In the genomic region with DNA sequence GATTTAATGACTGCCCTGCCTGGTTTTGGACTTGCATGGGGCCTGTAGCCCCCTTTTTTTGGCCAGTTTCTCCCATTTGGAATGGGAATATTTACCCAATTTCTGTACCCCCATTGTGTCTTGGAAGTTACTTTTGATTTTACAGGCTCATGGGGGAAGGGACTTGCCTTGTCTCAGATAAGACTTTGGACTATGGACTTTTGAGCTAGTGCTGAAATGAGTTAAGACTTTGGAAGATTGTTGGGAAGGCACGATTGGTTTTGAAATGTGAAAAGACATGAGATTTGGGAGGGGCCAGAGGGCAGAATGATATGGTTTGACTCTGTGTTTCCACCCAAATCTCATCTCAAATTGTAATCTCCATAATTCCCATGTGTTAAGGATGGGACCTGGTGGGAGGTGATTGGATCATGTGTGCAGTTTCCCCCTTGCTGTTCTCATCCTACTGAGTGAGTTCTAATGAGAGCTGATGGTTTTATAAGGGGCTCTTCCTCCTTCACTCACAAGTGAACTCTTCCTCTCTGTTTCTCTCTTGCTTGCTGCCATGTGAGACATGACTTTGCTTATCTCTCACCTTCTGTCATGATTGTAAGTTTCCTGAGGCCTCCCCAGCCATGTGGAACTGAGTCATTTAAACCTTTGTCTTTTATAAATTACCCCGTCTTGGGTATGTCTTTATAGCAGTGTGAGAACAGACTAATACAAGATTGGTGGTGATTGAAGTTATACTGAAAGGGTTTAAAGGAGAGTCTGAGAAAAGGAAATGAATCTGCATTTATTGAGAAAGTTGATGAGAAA, we compare ENCODE assay signal across 8 cellular contexts. TPM values are rescaled to one million over a fixed set of nuclear protein-coding genes. Genes with fewer than 3 reads are reported as not detected.
"Had no signal": no experiment of that assay in that cellular context is flagged by ENCODE, and none has a peak within 500 bp of the region (broad histone marks: within the 10 kb centered on the region; RNA-seq: fewer than 3 reads in every experiment).

No MANE protein-coding gene starts in this region.

RNA-seq across cellular contexts. Expression of a gene that starts 8.7 kb away (rescaled TPM):
- total RNA-seq: LHCN-M2, MCF 10A, NCI-H460, OCI-LY7, Right ventricle myocardium inferior, RPMI7951, SJCRH30, SK-MEL-5 had no signal

RNA-seq across cellular contexts. Expression of a gene that starts 22.6 kb away (rescaled TPM):
- total RNA-seq: LHCN-M2, MCF 10A, NCI-H460, OCI-LY7, Right ventricle myocardium inferior, RPMI7951, SJCRH30, SK-MEL-5 had no signal

RNA-seq across cellular contexts. Expression of a gene that starts 26.7 kb away (rescaled TPM):
- total RNA-seq: LHCN-M2, MCF 10A, NCI-H460, OCI-LY7, Right ventricle myocardium inferior, RPMI7951, SJCRH30 had no signal

RNA-seq across cellular contexts. Expression of a gene that starts 32.9 kb away (rescaled TPM):
- total RNA-seq: LHCN-M2, MCF 10A, NCI-H460, OCI-LY7, Right ventricle myocardium inferior, SJCRH30, SK-MEL-5 had no signal

RNA-seq across cellular contexts. Expression of a gene that starts 38.7 kb away (rescaled TPM):
- total RNA-seq: LHCN-M2, MCF 10A, NCI-H460, OCI-LY7, Right ventricle myocardium inferior, RPMI7951, SJCRH30, SK-MEL-5 had no signal
